ENCODE assay signal across 7 cellular contexts in the genomic region with DNA sequence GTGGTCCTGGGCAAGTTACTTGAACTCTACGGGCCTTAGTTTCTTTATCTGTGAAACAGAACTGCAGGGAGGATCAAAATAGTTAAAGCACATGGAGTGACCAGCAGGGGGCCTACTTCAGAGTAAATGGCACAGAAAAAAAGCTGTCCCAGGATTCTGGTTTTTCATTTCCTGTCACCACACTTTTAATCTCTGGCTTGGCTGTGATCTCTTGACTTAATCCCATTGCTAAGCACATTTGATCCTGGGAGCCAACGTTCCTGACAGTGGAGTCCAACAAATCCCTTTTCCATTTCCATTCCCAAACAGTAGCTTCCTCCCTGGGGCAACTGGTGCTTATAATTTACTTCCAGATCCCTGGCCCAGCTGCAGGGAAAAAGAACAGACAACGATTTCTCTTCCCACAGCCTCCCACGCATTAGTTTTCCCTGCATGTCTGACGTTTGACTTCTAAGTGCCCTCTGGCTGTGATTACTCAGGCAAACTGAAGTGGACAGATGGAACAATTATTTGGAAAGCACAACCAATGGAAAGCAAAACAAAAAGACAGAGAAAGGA.
DNase-seq lines count a peak whose midpoint lies in the region; ATAC-seq and TF ChIP-seq lines count a peak whose summit lies in the region.

No MANE protein-coding gene starts in this region.

- H3K4me1 ChIP-seq in liver (ENCODE audit: control insufficient read depth in 4 of 4, insufficient read depth in 4 of 4, low read length in 3 of 4), result peaks cover 0 to 6% (median 1%) of the 10 kb centered on the region in 4 donors

- 12% methylated on average over 5 of the region's 5 CpGs for WGBS in liver

- no peaks in the 10 kb centered on the region for H3K27me3 ChIP-seq in liver (ENCODE audit: control insufficient read depth in 4 of 4, insufficient read depth in 4 of 4, low read length in 3 of 4)

- H3K9me3 ChIP-seq in liver (ENCODE audit: control insufficient read depth in 4 of 4, low read length in 3 of 4), result no peaks in the 10 kb centered on the region

- ATAC-seq in HG02981 (IDR thresholded peaks at IDR 0.05; ENCODE audit: unreplicated experiment) (peak; percentile 50), GM19328 (IDR thresholded peaks at IDR 0.05; ENCODE audit: unreplicated experiment) (no peak)

- no peaks in the 10 kb centered on the region for H3K36me3 ChIP-seq in liver (ENCODE audit: control insufficient read depth in 4 of 4, insufficient read depth in 3 of 4, low read depth in 1 of 4, low read length in 3 of 4)

- DNase-seq in GM04504 (ENCODE audit: low read depth) (peak; percentile 11), NCI-H69 (lab: John Stamatoyannopoulos, UW) (peak; percentile 97)
- no peak for DNase-seq in stimulated activated naive CD4-positive, alpha-beta T cell treated with Interleukin-2 at 50 U/mL for 16 hours (lab: John Stamatoyannopoulos, UW)

- H3K27ac ChIP-seq in cingulate gyrus (ENCODE audit: low read depth, low read length) (peak overlapping the region; percentile 58), liver (ENCODE audit: low read depth in 1 of 2, low read length in 2 of 2) (peak overlapping the region; percentile 19 to 40)

- H3K4me3 ChIP-seq in liver (ENCODE audit: low read depth in 1 of 3, low read length in 3 of 3), result no peak overlapping the region

- H3K9ac ChIP-seq in liver (ENCODE audit: low read depth in 1 of 2, low read length in 2 of 2), result no peak overlapping the region

- peak; percentile 62 for TF ChIP-seq CTCF in liver (IDR thresholded peaks at IDR 0.05; ENCODE audit: low read depth, low read length, missing input control)

- TF ChIP-seq RAD21 in liver (IDR thresholded peaks at IDR 0.05), result peak; percentile 73 to 82

TF ChIP-seq in liver, 16 proteins besides CTCF, POLR2A, EP300 and RAD21:
- TF ChIP-seq, protein P1, sequence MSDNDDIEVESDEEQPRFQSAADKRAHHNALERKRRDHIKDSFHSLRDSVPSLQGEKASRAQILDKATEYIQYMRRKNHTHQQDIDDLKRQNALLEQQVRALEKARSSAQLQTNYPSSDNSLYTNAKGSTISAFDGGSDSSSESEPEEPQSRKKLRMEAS (IDR thresholded peaks at IDR 0.05), result peak; percentile 29
- TF ChIP-seq NR2F2 (IDR thresholded peaks at IDR 0.05) (peak; percentile 59), HNF4A (conservative IDR thresholded peaks at IDR 0.05) (peak; percentile 54 to 61), FOXA2 (IDR thresholded peaks at IDR 0.05) (no peak), GABPA (IDR thresholded peaks at IDR 0.05 in 1 of 2, conservative IDR thresholded peaks at IDR 0.05 in 1 of 2) (peak in 1 of 2 donors; percentile 1), YY1 (IDR thresholded peaks at IDR 0.05) (peak; percentile 49), JUND (IDR thresholded peaks at IDR 0.05) (peak in 1 of 2 donors; percentile 41), SP1 (IDR thresholded peaks at IDR 0.05) (peak; percentile 55), FOXA1 (IDR thresholded peaks at IDR 0.05) (no peak), RXRA (IDR thresholded peaks at IDR 0.05) (peak; percentile 47 to 62), EGR1 (IDR thresholded peaks at IDR 0.05; ENCODE audit: low read depth in 2 of 2) (peak; percentile 96)
- TF ChIP-seq, protein P2, sequence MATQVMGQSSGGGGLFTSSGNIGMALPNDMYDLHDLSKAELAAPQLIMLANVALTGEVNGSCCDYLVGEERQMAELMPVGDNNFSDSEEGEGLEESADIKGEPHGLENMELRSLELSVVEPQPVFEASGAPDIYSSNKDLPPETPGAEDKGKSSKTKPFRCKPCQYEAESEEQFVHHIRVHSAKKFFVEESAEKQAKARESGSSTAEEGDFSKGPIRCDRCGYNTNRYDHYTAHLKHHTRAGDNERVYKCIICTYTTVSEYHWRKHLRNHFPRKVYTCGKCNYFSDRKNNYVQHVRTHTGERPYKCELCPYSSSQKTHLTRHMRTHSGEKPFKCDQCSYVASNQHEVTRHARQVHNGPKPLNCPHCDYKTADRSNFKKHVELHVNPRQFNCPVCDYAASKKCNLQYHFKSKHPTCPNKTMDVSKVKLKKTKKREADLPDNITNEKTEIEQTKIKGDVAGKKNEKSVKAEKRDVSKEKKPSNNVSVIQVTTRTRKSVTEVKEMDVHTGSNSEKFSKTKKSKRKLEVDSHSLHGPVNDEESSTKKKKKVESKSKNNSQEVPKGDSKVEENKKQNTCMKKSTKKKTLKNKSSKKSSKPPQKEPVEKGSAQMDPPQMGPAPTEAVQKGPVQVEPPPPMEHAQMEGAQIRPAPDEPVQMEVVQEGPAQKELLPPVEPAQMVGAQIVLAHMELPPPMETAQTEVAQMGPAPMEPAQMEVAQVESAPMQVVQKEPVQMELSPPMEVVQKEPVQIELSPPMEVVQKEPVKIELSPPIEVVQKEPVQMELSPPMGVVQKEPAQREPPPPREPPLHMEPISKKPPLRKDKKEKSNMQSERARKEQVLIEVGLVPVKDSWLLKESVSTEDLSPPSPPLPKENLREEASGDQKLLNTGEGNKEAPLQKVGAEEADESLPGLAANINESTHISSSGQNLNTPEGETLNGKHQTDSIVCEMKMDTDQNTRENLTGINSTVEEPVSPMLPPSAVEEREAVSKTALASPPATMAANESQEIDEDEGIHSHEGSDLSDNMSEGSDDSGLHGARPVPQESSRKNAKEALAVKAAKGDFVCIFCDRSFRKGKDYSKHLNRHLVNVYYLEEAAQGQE (IDR thresholded peaks at IDR 0.05), result peak; percentile 53
- TF ChIP-seq, protein P3, sequence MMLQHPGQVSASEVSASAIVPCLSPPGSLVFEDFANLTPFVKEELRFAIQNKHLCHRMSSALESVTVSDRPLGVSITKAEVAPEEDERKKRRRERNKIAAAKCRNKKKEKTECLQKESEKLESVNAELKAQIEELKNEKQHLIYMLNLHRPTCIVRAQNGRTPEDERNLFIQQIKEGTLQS (IDR thresholded peaks at IDR 0.05), result no peak
- TF ChIP-seq, protein P4, sequence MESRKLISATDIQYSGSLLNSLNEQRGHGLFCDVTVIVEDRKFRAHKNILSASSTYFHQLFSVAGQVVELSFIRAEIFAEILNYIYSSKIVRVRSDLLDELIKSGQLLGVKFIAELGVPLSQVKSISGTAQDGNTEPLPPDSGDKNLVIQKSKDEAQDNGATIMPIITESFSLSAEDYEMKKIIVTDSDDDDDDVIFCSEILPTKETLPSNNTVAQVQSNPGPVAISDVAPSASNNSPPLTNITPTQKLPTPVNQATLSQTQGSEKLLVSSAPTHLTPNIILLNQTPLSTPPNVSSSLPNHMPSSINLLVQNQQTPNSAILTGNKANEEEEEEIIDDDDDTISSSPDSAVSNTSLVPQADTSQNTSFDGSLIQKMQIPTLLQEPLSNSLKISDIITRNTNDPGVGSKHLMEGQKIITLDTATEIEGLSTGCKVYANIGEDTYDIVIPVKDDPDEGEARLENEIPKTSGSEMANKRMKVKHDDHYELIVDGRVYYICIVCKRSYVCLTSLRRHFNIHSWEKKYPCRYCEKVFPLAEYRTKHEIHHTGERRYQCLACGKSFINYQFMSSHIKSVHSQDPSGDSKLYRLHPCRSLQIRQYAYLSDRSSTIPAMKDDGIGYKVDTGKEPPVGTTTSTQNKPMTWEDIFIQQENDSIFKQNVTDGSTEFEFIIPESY (IDR thresholded peaks at IDR 0.05), result no peak
